In the genomic region with DNA sequence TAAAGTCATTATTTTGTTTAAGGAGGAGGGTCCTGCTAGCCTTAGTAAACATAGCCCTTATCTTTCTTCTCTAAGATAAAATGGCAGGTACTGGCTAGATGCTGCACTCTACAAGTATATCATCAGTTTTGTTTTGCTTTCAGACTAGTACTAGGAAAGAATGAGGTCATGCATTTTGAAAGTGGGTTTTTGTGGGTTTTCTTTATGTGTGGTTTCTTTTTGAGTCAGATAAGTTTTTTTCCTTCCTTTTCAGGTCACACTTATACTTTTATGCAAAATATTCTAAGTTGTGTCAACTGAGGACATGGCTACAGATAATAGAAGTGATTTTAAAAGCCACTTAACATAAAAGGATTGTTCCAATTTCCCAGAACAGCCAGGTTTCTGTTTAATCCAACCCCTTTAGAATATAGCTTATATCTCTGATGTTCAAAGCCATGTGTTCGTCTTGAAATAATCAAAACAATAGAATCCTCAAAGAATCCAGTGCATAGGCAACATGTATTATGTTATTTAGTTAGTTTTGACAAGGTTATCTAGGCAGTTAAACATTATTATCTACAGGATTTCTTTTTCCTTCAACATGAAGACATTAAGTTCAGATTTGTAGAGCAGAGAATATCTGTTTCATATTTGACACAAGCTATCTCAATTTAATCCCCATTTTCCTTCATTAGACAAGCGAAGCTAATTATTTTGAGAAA, we compare ENCODE assay signal across 8 cellular contexts.
DNase-seq lines count a peak whose midpoint lies in the region; ATAC-seq and TF ChIP-seq lines count a peak whose summit lies in the region.

No MANE protein-coding gene starts in this region.

- H3K27me3 ChIP-seq in left lung (no peaks in the 10 kb centered on the region), vagina (no peaks in the 10 kb centered on the region)

- H3K4me3 ChIP-seq in left lung (no peak overlapping the region), vagina (no peak overlapping the region)

- H3K27ac ChIP-seq in left lung (peak overlapping the region in 1 of 2 donors; percentile 9), vagina (no peak overlapping the region)

- intact Hi-C loops in left lung (cut with DNase I) (no loop called here), vagina (cut with DNase I) (loop anchor here (5.0 kb wide), 1 partner anchor 355 kb away; no protein-coding TSS in a partner anchor)

- H3K9me3 ChIP-seq in left lung (no peaks in the 10 kb centered on the region), vagina (no peaks in the 10 kb centered on the region)

- ATAC-seq in GM18517 (IDR thresholded peaks at IDR 0.05; ENCODE audit: unreplicated experiment): peak; percentile 99
- ATAC-seq in left lung: peak; percentile 43

- no peak for TF ChIP-seq POLR2A in vagina (IDR thresholded peaks at IDR 0.05)

- H3K36me3 ChIP-seq in left lung (no peaks in the 10 kb centered on the region), vagina (no peaks in the 10 kb centered on the region)

- TF ChIP-seq CTCF in left lung (IDR thresholded peaks at IDR 0.05) (no peak), vagina (IDR thresholded peaks at IDR 0.05) (no peak)

- DNase-seq in H4 (ENCODE audit: low spot score): peak; percentile 64
- DNase-seq in NAMALWA (ENCODE audit: low spot score): peak; percentile 52
- no peak for DNase-seq in left lung
- no peak for DNase-seq in NCI-H1436 (lab: John Stamatoyannopoulos, UW)
- DNase-seq in COLO668 (lab: John Stamatoyannopoulos, UW; ENCODE audit: unreplicated experiment): no peak
- no peak for DNase-seq in NCI-H2196 (lab: John Stamatoyannopoulos, UW; ENCODE audit: unreplicated experiment)
- no peak for DNase-seq in vagina (ENCODE audit: extremely low spot score in 2 of 2)

- peaks cover 0 to 6% of the 10 kb centered on the region in 2 donors for H3K4me1 ChIP-seq in left lung
- H3K4me1 ChIP-seq in vagina: peaks cover 15% of the 10 kb centered on the region

Comparison
In these comparisons a context has a peak if more than half of its experiments do, and no peak if none do; other contexts are left out.
1. DNase-seq: peak in H4 (single experiment) and NAMALWA (single experiment); none in left lung (0 of 2), NCI-H1436 (single experiment), COLO668 (single experiment), NCI-H2196 (single experiment) and vagina (0 of 2).